Comparison of ENCODE assay signal across 13 cellular contexts in the genomic region with DNA sequence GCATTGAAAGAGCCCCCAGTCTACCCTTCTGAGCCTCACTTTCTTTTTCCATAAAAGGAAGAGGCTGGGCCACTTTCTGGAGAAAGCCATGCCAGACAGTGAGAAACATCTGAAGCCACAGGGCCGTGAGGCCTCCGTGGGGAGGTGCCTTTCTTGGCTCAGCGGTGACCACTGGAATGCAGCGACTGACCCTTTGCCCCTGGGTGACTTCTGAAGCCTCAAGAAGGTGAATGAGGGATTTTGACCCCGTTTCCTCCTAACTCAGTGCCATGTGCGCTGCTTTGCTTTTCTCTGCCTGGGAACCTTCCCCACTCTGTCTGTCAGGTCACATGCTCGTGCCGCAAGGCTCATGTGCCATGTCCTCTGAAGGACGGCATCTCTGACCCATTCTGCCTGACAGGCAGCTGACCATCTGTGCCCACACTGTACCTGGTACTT. TPM values are rescaled to one million over a fixed set of nuclear protein-coding genes. Genes with fewer than 3 reads are reported as not detected.
A peak's percentile ranks its signal among the peaks of the same experiment; 100 is the strongest.
DNase-seq lines count a peak whose midpoint lies in the region; ATAC-seq, FAIRE-seq and TF ChIP-seq lines count a peak whose summit lies in the region.
"Had no signal": no experiment of that assay in that cellular context is flagged by ENCODE, and none has a peak within 500 bp of the region (broad histone marks: within the 10 kb centered on the region; RNA-seq: fewer than 3 reads in every experiment).

No MANE protein-coding gene starts in this region.

- H3K4me1 ChIP-seq in H1 (replicated peaks in 1 of 4; ENCODE audit: control insufficient read depth in 3 of 4, insufficient read depth in 4 of 4, low read length in 3 of 4): peaks cover 15 to 38% (median 20%) of the 10 kb centered on the region in 4 experiments
- H3K4me1 ChIP-seq in liver (ENCODE audit: control insufficient read depth in 4 of 4, insufficient read depth in 4 of 4, low read length in 3 of 4): peaks cover 0 to 4% (median 0%) of the 10 kb centered on the region in 4 donors
- peaks cover 45% of the 10 kb centered on the region for H3K4me1 ChIP-seq in suprapubic skin

- H2BK12ac ChIP-seq in H1 (ENCODE audit: low read depth, low read length): peak overlapping the region; percentile 35; the same call in 1 of the 2 replicates

- POLR2A ChIA-PET in H1 (lab: Charles Lee; ENCODE audit: partially characterized antibody): interaction anchor here (0.8 to 1.5 kb wide), 2 partner anchors 8 to 90 kb away, joined by 3 to 5 read pairs; no protein-coding TSS in a partner anchor

- no peak overlapping the region for H3K4me3 ChIP-seq in H1 (ENCODE audit: extremely low read depth in 1 of 4, insufficient read depth in 2 of 4, low read depth in 3 of 4, low read length in 4 of 4)
- H3K4me3 ChIP-seq in liver (ENCODE audit: low read depth in 1 of 3, low read length in 3 of 3): no peak overlapping the region
- no peak overlapping the region for H3K4me3 ChIP-seq in suprapubic skin

- no peak overlapping the region for H3K4me2 ChIP-seq in H1 (ENCODE audit: insufficient read depth in 1 of 2, low read depth in 2 of 2, low read length in 2 of 2)

- no peaks in the 10 kb centered on the region for H3K79me2 ChIP-seq in H1 (ENCODE audit: control insufficient read depth in 1 of 2, insufficient read depth in 2 of 2, low read length in 2 of 2)

- H3K18ac ChIP-seq in H1 (ENCODE audit: extremely low read depth, low read length): no peak overlapping the region

- no peaks in the 10 kb centered on the region for H3K36me3 ChIP-seq in H1 (ENCODE audit: control insufficient read depth in 2 of 4, insufficient read depth in 4 of 4, low read length in 3 of 4)
- H3K36me3 ChIP-seq in liver (ENCODE audit: control insufficient read depth in 4 of 4, insufficient read depth in 3 of 4, low read depth in 1 of 4, low read length in 3 of 4): peaks cover 0 to 6% (median 1%) of the 10 kb centered on the region in 4 donors
- no peaks in the 10 kb centered on the region for H3K36me3 ChIP-seq in suprapubic skin

- H3K9ac ChIP-seq in H1 (replicated peaks in 1 of 4; ENCODE audit: extremely low read depth in 1 of 4, low read depth in 3 of 4, low read length in 3 of 4) (no peak overlapping the region), liver (ENCODE audit: low read depth in 1 of 2, low read length in 2 of 2) (no peak overlapping the region)

- no peaks in the 10 kb centered on the region for H3K79me1 ChIP-seq in H1 (ENCODE audit: low read depth, low read length)

- no peak overlapping the region for H2AK5ac ChIP-seq in H1 (ENCODE audit: low read depth, low read length)

- CTCF ChIA-PET in H1 (lab: Charles Lee; ENCODE audit: partially characterized antibody): interaction anchor here (0.5 to 10.1 kb wide), 11 partner anchors 10 to 228 kb away, joined by 3 to 180 read pairs (median 5); a partner anchor contains a TSS

- H2BK15ac ChIP-seq in H1 (ENCODE audit: low read length): peak overlapping the region; percentile 76; the same call in 1 of the 2 replicates

- 0 out of 2 replicates have a peak overlapping the region, but pooled peaks have one; percentile 15 for H2BK20ac ChIP-seq in H1 (ENCODE audit: low read length)

- TF ChIP-seq POLR2A in H1 (IDR thresholded peaks at IDR 0.05; ENCODE audit: control extremely low read depth in 1 of 2, low read depth in 2 of 2, low read length in 2 of 2): no peak
- TF ChIP-seq POLR2A in suprapubic skin (IDR thresholded peaks at IDR 0.05): no peak

- no peak overlapping the region for H3K23ac ChIP-seq in H1 (ENCODE audit: insufficient read length)

- H3K56ac ChIP-seq in H1 (replicated peaks; ENCODE audit: insufficient read length, low read depth, low read length): no peak overlapping the region

- H4K8ac ChIP-seq in H1 (ENCODE audit: extremely low read depth, insufficient read depth, low read length): no peak overlapping the region

- peak; percentile 90 for DNase-seq in M059J (ENCODE audit: low read depth)
- DNase-seq in H1 (ENCODE audit: low read depth in 1 of 2, low spot score in 2 of 2): no peak
- DNase-seq in suprapubic skin (ENCODE audit: low spot score in 2 of 2): peak in 1 of 2 donors; percentile 65
- DNase-seq in putamen (ENCODE audit: low spot score): no peak
- DNase-seq: activated naive CD4-positive, alpha-beta T cell treated with anti-CD3 and anti-CD28 coated beads, Interleukin-2, amount 10 ng/mL, durations not matched to agents 7 days and 5 days; hippocampal formation; NCI-H526 treated with DMSO at 0.1 percent for 48 hours had no signal

- no peak overlapping the region for H4K5ac ChIP-seq in H1 (ENCODE audit: insufficient read length, low read depth, low read length)

- H3K27ac ChIP-seq in H1 (ENCODE audit: low read depth, low read length): no peak overlapping the region
- peak overlapping the region; percentile 6 to 19 for H3K27ac ChIP-seq in liver (ENCODE audit: low read depth in 1 of 2, low read length in 2 of 2)
- H3K27ac ChIP-seq in suprapubic skin: peak overlapping the region; percentile 11

- no peak overlapping the region for H4K91ac ChIP-seq in H1 (replicated peaks; ENCODE audit: insufficient read length, low read length)

- TF ChIP-seq CTCF in H1 (IDR thresholded peaks at IDR 0.05; ENCODE audit: control extremely low read depth in 1 of 3, insufficient read depth in 1 of 3, low read depth in 1 of 3, low read length in 3 of 3): no peak
- TF ChIP-seq CTCF in liver (IDR thresholded peaks at IDR 0.05; ENCODE audit: low read depth, low read length, missing input control): no peak
- TF ChIP-seq CTCF in suprapubic skin (IDR thresholded peaks at IDR 0.05): no peak

- H2AFZ ChIP-seq in H1 (ENCODE audit: low read length): no peak overlapping the region

- ATAC-seq in GM19035 (IDR thresholded peaks at IDR 0.05; ENCODE audit: unreplicated experiment) (no peak), HG03097 (IDR thresholded peaks at IDR 0.05; ENCODE audit: low FRiP score, unreplicated experiment) (no peak), GM21423 (IDR thresholded peaks at IDR 0.05; ENCODE audit: unreplicated experiment) (no peak)

- TF ChIP-seq RAD21 in H1 (IDR thresholded peaks at IDR 0.05 in 1 of 2, conservative IDR thresholded peaks at IDR 0.05 in 1 of 2; ENCODE audit: low read depth in 2 of 2, low read length in 2 of 2) (no peak), liver (IDR thresholded peaks at IDR 0.05) (no peak)

- WGBS in H1 (ENCODE audit: extremely low coverage in 1 of 2, insufficient coverage in 1 of 2, insufficient read length in 1 of 2, insufficient replicate concordance in 2 of 2, low coverage in 1 of 2, low lambda C conversion rate in 2 of 2, missing lambda C conversion rate in 1 of 2), 2 experiments: 93% methylated on average over 9 of the region's 9 CpGs; no CpG with 5 or more reads in 1 of the 2 experiments
- WGBS in liver: 75% methylated on average over 9 of the region's 9 CpGs
- WGBS in suprapubic skin: 67% methylated on average over 9 of the region's 9 CpGs

- H3K9me3 ChIP-seq in H1 (ENCODE audit: insufficient read depth in 2 of 2, low read depth in 1 of 2, low read length in 1 of 2) (no peaks in the 10 kb centered on the region), liver (ENCODE audit: control insufficient read depth in 4 of 4, low read length in 3 of 4) (no peaks in the 10 kb centered on the region), suprapubic skin (no peaks in the 10 kb centered on the region)

- H3K4ac ChIP-seq in H1 (replicated peaks; ENCODE audit: insufficient read length, low read depth, low read length): no peak overlapping the region

- no peaks in the 10 kb centered on the region; a peak in 3 of 7 replicates for H3K27me3 ChIP-seq in H1 (replicated peaks in 1 of 4; ENCODE audit: control insufficient read depth in 3 of 4, extremely low read depth in 1 of 4, insufficient read depth in 3 of 4, low read length in 3 of 4)
- no peaks in the 10 kb centered on the region for H3K27me3 ChIP-seq in liver (ENCODE audit: control insufficient read depth in 4 of 4, insufficient read depth in 4 of 4, low read length in 3 of 4)
- no peaks in the 10 kb centered on the region for H3K27me3 ChIP-seq in suprapubic skin

- TF ChIP-seq EP300 in H1 (IDR thresholded peaks at IDR 0.05; ENCODE audit: borderline replicate concordance in 1 of 2, low read depth in 2 of 2, low read length in 2 of 2) (no peak), suprapubic skin (IDR thresholded peaks at IDR 0.05) (no peak)

- no peak overlapping the region for H2BK5ac ChIP-seq in H1 (ENCODE audit: low read depth, low read length)

- FAIRE-seq in H1 (lab: Jason Lieb, UNC): no peak
- FAIRE-seq: D721Med, TTC549 had no signal

- no peak overlapping the region for H2BK120ac ChIP-seq in H1 (replicated peaks; ENCODE audit: low read depth, low read length)

- H4K20me1 ChIP-seq in H1 (replicated peaks in 1 of 2; ENCODE audit: control insufficient read depth in 1 of 2, insufficient read depth in 2 of 2, low read length in 2 of 2): no peaks in the 10 kb centered on the region

- no peak overlapping the region for H3K14ac ChIP-seq in H1 (ENCODE audit: insufficient read length)

- peaks cover 2% of the 10 kb centered on the region; the same call in 1 of the 2 replicates for H3K23me2 ChIP-seq in H1 (ENCODE audit: low read depth, low read length)

TF ChIP-seq in H1, 55 proteins besides CTCF, POLR2A, EP300 and RAD21 (continues in another document):
- no peak for TF ChIP-seq HDAC6 (IDR thresholded peaks at IDR 0.05; ENCODE audit: low read depth, low read length)
- TF ChIP-seq EGR1 (IDR thresholded peaks at IDR 0.05; ENCODE audit: borderline replicate concordance, low read depth, low read length): no peak
- no peak for TF ChIP-seq SAP30 (IDR thresholded peaks at IDR 0.05; ENCODE audit: insufficient read depth, insufficient replicate concordance, low read length)
- TF ChIP-seq RFX5 (IDR thresholded peaks at IDR 0.05; ENCODE audit: borderline replicate concordance, low read depth, low read length): no peak

TF ChIP-seq in liver, 16 proteins besides CTCF, POLR2A, EP300 and RAD21 (continues in another document):
- TF ChIP-seq NR2F2 (IDR thresholded peaks at IDR 0.05) (peak; percentile 86), RXRA (IDR thresholded peaks at IDR 0.05) (peak; percentile 31 to 39)

RNA-seq across cellular contexts. Expression of a gene that starts 44.7 kb away (rescaled TPM):
- total RNA-seq in M059J (2014; rRNA removed; shearing (Covaris generic)): not detected in 2 replicates
- total RNA-seq in H1 (2021; fragmentation: NEBNext Ultra II Directional; extraction: Animal tissue kit (Norgen Biotek cat#: 25700)): not detected in 2 replicates
- polyA plus RNA-seq in H1 (2011; rRNA removed) (not detected in 2 replicates), liver (not detected)
- polyA plus RNA-seq in H1 (2011; cell fraction: cytosol; rRNA removed): not detected
- polyA plus RNA-seq in H1 (2011; cell fraction: nucleus; rRNA removed): not detected
- not detected in 4 replicates for polyA plus RNA-seq in H1 (2012, experiment 1 of 2)
- polyA plus RNA-seq in H1 (2012, experiment 2 of 2): not detected
- polyA plus RNA-seq in H1 (2013, experiment 1 of 2): not detected
- not detected for polyA plus RNA-seq in H1 (2013, experiment 2 of 2)
- not detected in 2 replicates for polyA minus RNA-seq in H1 (2011; rRNA and poly(A)+ RNA removed)
- not detected for polyA minus RNA-seq in H1 (2011; cell fraction: cytosol; rRNA and poly(A)+ RNA removed)
- not detected for polyA minus RNA-seq in H1 (2011; cell fraction: nucleus; rRNA and poly(A)+ RNA removed)
- total RNA-seq in liver (not detected), suprapubic skin (not detected)
